Comparison of ENCODE assay signal across 30 cellular contexts in genomic region chr3:55723653-55724406, GRCh38.
DNase-seq lines count a peak whose midpoint lies in the region; ATAC-seq, FAIRE-seq and TF ChIP-seq lines count a peak whose summit lies in the region.
"Had no signal": no experiment of that assay in that cellular context is flagged by ENCODE, and none has a peak within 500 bp of the region (broad histone marks: within the 10 kb centered on the region; RNA-seq: fewer than 3 reads in every experiment).

No MANE protein-coding gene starts in this region.

- peaks cover 10% of the 10 kb centered on the region for H3K27me3 Mint-ChIP-seq in endodermal cell (ENCODE audit: insufficient read depth)
- no peaks in the 10 kb centered on the region for H3K27me3 Mint-ChIP-seq in activated naive CD4-positive, alpha-beta T cell treated with anti-CD3 and anti-CD28 coated beads, Interleukin-2, amount 10 ng/mL, durations not matched to agents 7 days and 5 days

- H2AK5ac ChIP-seq in trophoblast cell (ENCODE audit: low read length) = no peak overlapping the region

- no peak overlapping the region for H3K18ac ChIP-seq in trophoblast cell (ENCODE audit: low read length)

- H3K4me3 Mint-ChIP-seq in endodermal cell = no peak overlapping the region
- H3K4me3 Mint-ChIP-seq in activated naive CD4-positive, alpha-beta T cell treated with anti-CD3 and anti-CD28 coated beads, Interleukin-2, amount 10 ng/mL, durations not matched to agents 7 days and 5 days = no peak overlapping the region
- H3K4me3 Mint-ChIP-seq: activated CD4-positive, alpha-beta T cell treated with anti-CD3 and anti-CD28 coated beads for 36 hours; activated naive CD8-positive, alpha-beta T cell treated with anti-CD3 and anti-CD28 coated beads, Interleukin-2, amount 10 ng/mL, durations not matched to agents 7 days and 5 days; naive B cell; T-helper 1 cell treated with Interleukin-12 subunit alpha and Interleukin-12 subunit beta and Interleukin-4 antibody, amounts not matched to agents 30 μg/mL and 1 μg/mL, for 36 hours had no signal

- H3K4me3 ChIP-seq in endodermal cell (ENCODE audit: low read length) = no peak overlapping the region
- H3K4me3 ChIP-seq in trophoblast cell (ENCODE audit: low read depth, low read length) = no peak overlapping the region
- H3K4me3 ChIP-seq: ascending aorta, esophagus squamous epithelium, left lung, SJCRH30 had no signal

- no peak overlapping the region for H3K4me2 ChIP-seq in trophoblast cell (ENCODE audit: low read length)

- ATAC-seq in HG03175 (IDR thresholded peaks at IDR 0.05; ENCODE audit: unreplicated experiment) = no peak
- ATAC-seq: activated CD4-positive, alpha-beta T cell treated with anti-CD3 and anti-CD28 coated beads for 36 hours; left lung had no signal

- H3K9me3 Mint-ChIP-seq in endodermal cell = no peaks in the 10 kb centered on the region
- no peaks in the 10 kb centered on the region for H3K9me3 Mint-ChIP-seq in activated naive CD4-positive, alpha-beta T cell treated with anti-CD3 and anti-CD28 coated beads, Interleukin-2, amount 10 ng/mL, durations not matched to agents 7 days and 5 days
- H3K9me3 Mint-ChIP-seq: activated naive CD8-positive, alpha-beta T cell treated with anti-CD3 and anti-CD28 coated beads, Interleukin-2, amount 10 ng/mL, durations not matched to agents 7 days and 5 days; CD14-positive monocyte; T-helper 1 cell treated with Interleukin-12 subunit alpha and Interleukin-12 subunit beta and Interleukin-4 antibody, amounts not matched to agents 30 μg/mL and 1 μg/mL, for 36 hours had no signal

- no peak overlapping the region for H3K27ac Mint-ChIP-seq in endodermal cell
- no peak overlapping the region for H3K27ac Mint-ChIP-seq in activated naive CD4-positive, alpha-beta T cell treated with anti-CD3 and anti-CD28 coated beads, Interleukin-2, amount 10 ng/mL, durations not matched to agents 7 days and 5 days
- H3K27ac Mint-ChIP-seq: activated CD4-positive, alpha-beta T cell treated with anti-CD3 and anti-CD28 coated beads for 36 hours; activated naive CD8-positive, alpha-beta T cell treated with anti-CD3 and anti-CD28 coated beads, Interleukin-2, amount 10 ng/mL, durations not matched to agents 7 days and 5 days; CD14-positive monocyte; naive B cell; T-helper 1 cell treated with Interleukin-12 subunit alpha and Interleukin-12 subunit beta and Interleukin-4 antibody, amounts not matched to agents 30 μg/mL and 1 μg/mL, for 36 hours had no signal

- peaks cover 4% of the 10 kb centered on the region for H3K79me1 ChIP-seq in trophoblast cell (ENCODE audit: low read length)

- DNase-seq in GM12891 (ENCODE audit: insufficient read length, low spot score) (no peak), RPMI7951 (ENCODE audit: low read depth) (peak; percentile 36), endodermal cell (peak; percentile 59), trophoblast cell (peak; percentile 16 to 22), NCI-H524 (lab: John Stamatoyannopoulos, UW) (no peak)
- no peak for DNase-seq in activated naive CD4-positive, alpha-beta T cell treated with anti-CD3 and anti-CD28 coated beads, Interleukin-2, amount 10 ng/mL, durations not matched to agents 7 days and 5 days
- DNase-seq: activated CD4-positive, alpha-beta T cell treated with anti-CD3 and anti-CD28 coated beads for 36 hours; activated effector memory CD4-positive, alpha-beta T cell treated with anti-CD3 and anti-CD28 coated beads, Interleukin-2, amount 50 U/mL, for 16 hours; activated naive CD8-positive, alpha-beta T cell treated with anti-CD3 and anti-CD28 coated beads, Interleukin-2, amount 10 ng/mL, durations not matched to agents 7 days and 5 days; activated T-cell treated with anti-CD3 and anti-CD28 coated beads for 4 hours; caudate nucleus; esophagus squamous epithelium; HCEC 1CT; hippocampal formation; KG1; left lung; MV-4-11; naive B cell; NCI-H1694 treated with DMSO at 0.1 percent for 48 hours; NCI-H526; occipital lobe; SJCRH30; stimulated activated naive CD4-positive, alpha-beta T cell treated with Interleukin-2 at 50 U/mL for 16 hours had no signal

- H4K12ac ChIP-seq in trophoblast cell (ENCODE audit: low read depth, low read length) = no peak overlapping the region

- TF ChIP-seq POLR2A in GM12891 (IDR thresholded peaks at IDR 0.05; ENCODE audit: low read depth, low read length) = no peak

- no peak overlapping the region for H2BK12ac ChIP-seq in trophoblast cell (ENCODE audit: low read length)

- H3K9me3 ChIP-seq in endodermal cell (ENCODE audit: control insufficient read depth, low read length) (no peaks in the 10 kb centered on the region), trophoblast cell (ENCODE audit: insufficient read depth, low read depth, low read length) (no peaks in the 10 kb centered on the region)
- H3K9me3 ChIP-seq: ascending aorta, esophagus squamous epithelium, left lung, SJCRH30 had no signal

- H3K27me3 ChIP-seq in endodermal cell (ENCODE audit: control insufficient read depth, insufficient read depth, low read length, poor library complexity, severe bottlenecking) (no peaks in the 10 kb centered on the region), trophoblast cell (ENCODE audit: insufficient read depth, low read length) (no peaks in the 10 kb centered on the region)
- H3K27me3 ChIP-seq: ascending aorta, esophagus squamous epithelium, SJCRH30 had no signal

- peak overlapping the region; percentile 37 for H2BK5ac ChIP-seq in trophoblast cell (ENCODE audit: low read depth, low read length, poor library complexity)

- H3K9ac ChIP-seq in endodermal cell (ENCODE audit: extremely low read depth, low read length, poor library complexity, severe bottlenecking) (no peak overlapping the region), trophoblast cell (ENCODE audit: low read length) (no peak overlapping the region)

- H3K36me3 ChIP-seq in endodermal cell (ENCODE audit: control insufficient read depth, insufficient read depth, low read length) (no peaks in the 10 kb centered on the region), trophoblast cell (ENCODE audit: control insufficient read depth in 1 of 2, insufficient read depth in 2 of 2, low read length in 2 of 2) (no peaks in the 10 kb centered on the region)
- H3K36me3 ChIP-seq: ascending aorta, esophagus squamous epithelium, left lung, SJCRH30 had no signal

- peak; percentile 64 for FAIRE-seq in GM12891 (lab: Jason Lieb, UNC)
- FAIRE-seq: frontal cortex, RCC 7860, urothelium cell line had no signal

- H3K27ac ChIP-seq in endodermal cell (ENCODE audit: low read depth, low read length) (no peak overlapping the region), trophoblast cell (ENCODE audit: low read depth, low read length) (peak overlapping the region; percentile 64)
- H3K27ac ChIP-seq: ascending aorta, esophagus squamous epithelium, left lung, SJCRH30 had no signal

- H3K14ac ChIP-seq in trophoblast cell (ENCODE audit: low read length) = no peak overlapping the region

- no peaks in the 10 kb centered on the region for H3K4me1 ChIP-seq in endodermal cell (ENCODE audit: control insufficient read depth, insufficient read depth, low read length)
- H3K4me1 ChIP-seq in trophoblast cell (ENCODE audit: control insufficient read depth in 1 of 2, insufficient read depth in 2 of 2, low read length in 2 of 2) = peaks cover 2 to 8% of the 10 kb centered on the region in 2 experiments
- H3K4me1 ChIP-seq: ascending aorta, esophagus squamous epithelium, left lung had no signal

- peaks cover 6% of the 10 kb centered on the region for H3K4me1 Mint-ChIP-seq in endodermal cell
- no peaks in the 10 kb centered on the region for H3K4me1 Mint-ChIP-seq in activated naive CD4-positive, alpha-beta T cell treated with anti-CD3 and anti-CD28 coated beads, Interleukin-2, amount 10 ng/mL, durations not matched to agents 7 days and 5 days
- H3K4me1 Mint-ChIP-seq: activated CD4-positive, alpha-beta T cell treated with anti-CD3 and anti-CD28 coated beads for 36 hours; activated naive CD8-positive, alpha-beta T cell treated with anti-CD3 and anti-CD28 coated beads, Interleukin-2, amount 10 ng/mL, durations not matched to agents 7 days and 5 days; CD14-positive monocyte; naive B cell had no signal

- H4K8ac ChIP-seq in trophoblast cell (ENCODE audit: low read depth, low read length) = no peak overlapping the region

- H3K23ac ChIP-seq in trophoblast cell (ENCODE audit: low read length) = no peak overlapping the region

- H2BK120ac ChIP-seq in trophoblast cell (ENCODE audit: insufficient read depth, low read length, poor library complexity) = no peak overlapping the region

- no peaks in the 10 kb centered on the region for H3K79me2 ChIP-seq in trophoblast cell (ENCODE audit: control insufficient read depth, insufficient read depth, low read length, poor library complexity)

- CTCF ChIA-PET in activated naive CD4-positive, alpha-beta T cell treated with anti-CD3 and anti-CD28 coated beads, Interleukin-2, amount 10 ng/mL, durations not matched to agents 7 days and 5 days (lab: Charles Lee) = no interaction called here

- H2AFZ ChIP-seq in trophoblast cell (ENCODE audit: insufficient read depth, low read length, poor library complexity) = no peak overlapping the region

- no peak overlapping the region for H4K91ac ChIP-seq in trophoblast cell (ENCODE audit: low read depth, low read length)

- no peaks in the 10 kb centered on the region for H3K36me3 Mint-ChIP-seq in endodermal cell (ENCODE audit: low read depth)
- H3K36me3 Mint-ChIP-seq in activated naive CD4-positive, alpha-beta T cell treated with anti-CD3 and anti-CD28 coated beads, Interleukin-2, amount 10 ng/mL, durations not matched to agents 7 days and 5 days = no peaks in the 10 kb centered on the region
- H3K36me3 Mint-ChIP-seq: activated naive CD8-positive, alpha-beta T cell treated with anti-CD3 and anti-CD28 coated beads, Interleukin-2, amount 10 ng/mL, durations not matched to agents 7 days and 5 days; CD14-positive monocyte; naive B cell had no signal

- H3K4ac ChIP-seq in trophoblast cell (ENCODE audit: low read depth, low read length) = no peak overlapping the region

- peak; percentile 53 for TF ChIP-seq CTCF in endodermal cell (conservative IDR thresholded peaks at IDR 0.05)

- 84 to 90% methylated on average over 2 to 5 of the region's 5 CpGs for WGBS in endodermal cell (ENCODE audit: insufficient coverage in 1 of 2, insufficient read length in 1 of 2), 2 experiments
- whole genome bisulfite sequencing in trophoblast cell (ENCODE audit: extremely low coverage, insufficient coverage, insufficient read length) = no CpG with 5 or more reads among the region's 5 CpGs

TF ChIP-seq in GM12891, 5 proteins besides CTCF, POLR2A, EP300 and RAD21:
- TF ChIP-seq POLR2AphosphoS5 (IDR thresholded peaks at IDR 0.05; ENCODE audit: low read depth, low read length) (no peak), SPI1 (IDR thresholded peaks at IDR 0.05; ENCODE audit: low read depth, low read length) (peak; percentile 53; the same call in 1 of the 2 replicates)

Comparison
In these comparisons a context has a peak if more than half of its experiments do, and no peak if none do; other contexts are left out.
1. DNase-seq: peak in RPMI7951 (single experiment), endodermal cell (single experiment) and trophoblast cell (2 of 2); none in GM12891 (single experiment), activated naive CD4-positive, alpha-beta T cell treated with anti-CD3 and anti-CD28 coated beads, Interleukin-2, amount 10 ng/mL, durations not matched to agents 7 days and 5 days (single experiment) and NCI-H524 (0 of 2).